15 cellular contexts compared by ENCODE assay signal in genomic region chr3:105527538-105527937, GRCh38.
A peak's percentile ranks its signal among the peaks of the same experiment; 100 is the strongest.
DNase-seq lines count a peak whose midpoint lies in the region; ATAC-seq and TF ChIP-seq lines count a peak whose summit lies in the region.
"Had no signal": no experiment of that assay in that cellular context is flagged by ENCODE, and none has a peak within 500 bp of the region (broad histone marks: within the 10 kb centered on the region; RNA-seq: fewer than 3 reads in every experiment).

No MANE protein-coding gene starts in this region.

- peaks cover 10% of the 10 kb centered on the region for H3K4me1 Mint-ChIP-seq in activated naive CD8-positive, alpha-beta T cell treated with anti-CD3 and anti-CD28 coated beads, Interleukin-2, amount 50 U/mL, for 24 hours
- peaks cover 9% of the 10 kb centered on the region for H3K4me1 Mint-ChIP-seq in activated naive CD8-positive, alpha-beta T cell treated with anti-CD3 and anti-CD28 coated beads for 36 hours

- H3K27ac ChIP-seq in RWPE2 (ENCODE audit: poor library complexity, severe bottlenecking) (peak overlapping the region; percentile 49), Peyer's patch (no peak overlapping the region)
- H3K27ac ChIP-seq: heart left ventricle, VCaP had no signal

- H3K9me3 ChIP-seq in RWPE2 (ENCODE audit: severe bottlenecking) (no peaks in the 10 kb centered on the region), Peyer's patch (no peaks in the 10 kb centered on the region)
- H3K9me3 ChIP-seq: heart left ventricle had no signal

- no peaks in the 10 kb centered on the region for H3K27me3 ChIP-seq in RWPE2 (ENCODE audit: insufficient read depth, poor library complexity, severe bottlenecking)
- no peaks in the 10 kb centered on the region for H3K27me3 ChIP-seq in Peyer's patch
- H3K27me3 ChIP-seq: heart left ventricle had no signal

- H3K27me3 Mint-ChIP-seq in activated naive CD8-positive, alpha-beta T cell treated with anti-CD3 and anti-CD28 coated beads, Interleukin-2, amount 50 U/mL, for 24 hours, result no peaks in the 10 kb centered on the region
- no peaks in the 10 kb centered on the region for H3K27me3 Mint-ChIP-seq in activated naive CD8-positive, alpha-beta T cell treated with anti-CD3 and anti-CD28 coated beads for 36 hours
- H3K27me3 Mint-ChIP-seq: dendritic cell treated with granulocyte-macrophage colony-stimulating factor and Interleukin-4, amounts not matched to agents 40 ng/mL and 50 ng/mL, for 4 days; T-cell had no signal

- H3K4me1 ChIP-seq in RWPE2 (ENCODE audit: insufficient read depth, poor library complexity, severe bottlenecking), result peaks cover 42% of the 10 kb centered on the region
- no peaks in the 10 kb centered on the region for H3K4me1 ChIP-seq in Peyer's patch
- H3K4me1 ChIP-seq: heart left ventricle had no signal

- H3K27ac Mint-ChIP-seq in activated naive CD8-positive, alpha-beta T cell treated with anti-CD3 and anti-CD28 coated beads, Interleukin-2, amount 50 U/mL, for 24 hours, result no peak overlapping the region
- H3K27ac Mint-ChIP-seq in activated naive CD8-positive, alpha-beta T cell treated with anti-CD3 and anti-CD28 coated beads for 36 hours, result no peak overlapping the region
- H3K27ac Mint-ChIP-seq: dendritic cell treated with granulocyte-macrophage colony-stimulating factor and Interleukin-4, amounts not matched to agents 40 ng/mL and 50 ng/mL, for 4 days; T-cell had no signal

- TF ChIP-seq POLR2A in Peyer's patch (IDR thresholded peaks at IDR 0.05), result no peak

- ATAC-seq in activated naive CD8-positive, alpha-beta T cell treated with anti-CD3 and anti-CD28 coated beads, Interleukin-2, amount 50 U/mL, for 24 hours, result peak; percentile 54
- ATAC-seq in RWPE2 (ENCODE audit: low read depth) (peak; percentile 28; the same call in 1 of the 3 replicates), left colon (peak; percentile 40)
- ATAC-seq: T-cell had no signal

- no peak overlapping the region for H3K4me3 ChIP-seq in RWPE2 (ENCODE audit: severe bottlenecking)
- H3K4me3 ChIP-seq in Peyer's patch, result no peak overlapping the region
- H3K4me3 ChIP-seq: heart left ventricle had no signal

- intact Hi-C loops in left colon (cut with DNase I, micrococcal nuclease), result no loop called here

- peaks cover 9% of the 10 kb centered on the region for H3K36me3 Mint-ChIP-seq in activated naive CD8-positive, alpha-beta T cell treated with anti-CD3 and anti-CD28 coated beads, Interleukin-2, amount 50 U/mL, for 24 hours (ENCODE audit: low read depth)
- peaks cover 5% of the 10 kb centered on the region for H3K36me3 Mint-ChIP-seq in activated naive CD8-positive, alpha-beta T cell treated with anti-CD3 and anti-CD28 coated beads for 36 hours

- TF ChIP-seq CTCF in RWPE2 (IDR thresholded peaks at IDR 0.05; ENCODE audit: poor library complexity, severe bottlenecking) (no peak), Peyer's patch (IDR thresholded peaks at IDR 0.05) (no peak)

- H3K36me3 ChIP-seq in RWPE2 (ENCODE audit: low read depth) (peaks cover 41% of the 10 kb centered on the region), Peyer's patch (no peaks in the 10 kb centered on the region)
- H3K36me3 ChIP-seq: heart left ventricle had no signal

- DNase-seq in activated naive CD8-positive, alpha-beta T cell treated with anti-CD3 and anti-CD28 coated beads, Interleukin-2, amount 50 U/mL, for 24 hours, result no peak
- no peak for DNase-seq in activated naive CD8-positive, alpha-beta T cell treated with anti-CD3 and anti-CD28 coated beads for 36 hours
- DNase-seq in NCI-H128 (lab: John Stamatoyannopoulos, UW; ENCODE audit: unreplicated experiment) (peak; percentile 54), RWPE2 (ENCODE audit: low spot score) (no peak), left colon (no peak), Peyer's patch (no peak), occipital lobe (lab: John Stamatoyannopoulos, UW) (no peak), NCI-H2227 treated with DMSO at 0.1 percent for 48 hours (lab: John Stamatoyannopoulos, UW) (no peak)
- DNase-seq: activated gamma-delta T cell, heart left ventricle, Kasumi-1, kidney, T-cell had no signal

- H3K4me3 Mint-ChIP-seq in activated naive CD8-positive, alpha-beta T cell treated with anti-CD3 and anti-CD28 coated beads, Interleukin-2, amount 50 U/mL, for 24 hours, result no peak overlapping the region
- H3K4me3 Mint-ChIP-seq in activated naive CD8-positive, alpha-beta T cell treated with anti-CD3 and anti-CD28 coated beads for 36 hours, result no peak overlapping the region
- H3K4me3 Mint-ChIP-seq: dendritic cell treated with granulocyte-macrophage colony-stimulating factor and Interleukin-4, amounts not matched to agents 40 ng/mL and 50 ng/mL, for 4 days; T-cell had no signal

- no peaks in the 10 kb centered on the region for H3K9me3 Mint-ChIP-seq in activated naive CD8-positive, alpha-beta T cell treated with anti-CD3 and anti-CD28 coated beads, Interleukin-2, amount 50 U/mL, for 24 hours
- H3K9me3 Mint-ChIP-seq in activated naive CD8-positive, alpha-beta T cell treated with anti-CD3 and anti-CD28 coated beads for 36 hours, result no peaks in the 10 kb centered on the region
- H3K9me3 Mint-ChIP-seq: dendritic cell treated with granulocyte-macrophage colony-stimulating factor and Interleukin-4, amounts not matched to agents 40 ng/mL and 50 ng/mL, for 4 days; T-cell had no signal
